ENCODE assay signal across 8 cellular contexts in genomic region chr1:45583666-45584350, GRCh38. TPM values are rescaled to one million over a fixed set of nuclear protein-coding genes. Genes with fewer than 3 reads are reported as not detected.
DNase-seq lines count a peak whose midpoint lies in the region; ATAC-seq and TF ChIP-seq lines count a peak whose summit lies in the region.

TSS of gene NASP (plus strand) at chr1:45584041. CDS start at chr1:45584147, 106 bp downstream.

- no peaks in the 10 kb centered on the region for H3K9me3 Mint-ChIP-seq in IgD-negative memory B cell

- intact Hi-C loops in OCI-LY7 (cut with micrococcal nuclease; ENCODE audit: unreplicated experiment) = loop anchor here (1.0 to 5.0 kb wide), 4 partner anchors 63 to 258 kb away; partner anchors contain the start of genes MUTYH, PRDX1 and TOE1

- H3K79me2 ChIP-seq in OCI-LY7 (ENCODE audit: insufficient read depth, low read depth, low read length) = peaks cover 50% of the 10 kb centered on the region

- H3K9me3 ChIP-seq in OCI-LY7 (ENCODE audit: low read length) = no peaks in the 10 kb centered on the region
- H3K9me3 ChIP-seq in mucosa of rectum (ENCODE audit: control insufficient read depth in 2 of 2, low read length in 2 of 2) = no peaks in the 10 kb centered on the region

- H3K36me3 Mint-ChIP-seq in IgD-negative memory B cell = peaks cover 3% of the 10 kb centered on the region

- peak within 1 kb of the TSS; percentile 97 for H3K4me2 ChIP-seq in OCI-LY7 (ENCODE audit: low read length)

- CTCF ChIA-PET in OCI-LY7 (lab: Charles Lee; ENCODE audit: unreplicated experiment) = interaction anchor here (2.1 kb wide), 1 partner anchor 33 kb away, joined by 4 read pairs; the partner anchor contains the start of gene AKR1A1

- BruUV-seq in OCI-LY7 (replicated peaks; lab: Mats Ljungman, UMichigan) = TSS peak; percentile 77

- peak within 1 kb of the TSS; percentile 83 for H3K27ac ChIP-seq in OCI-LY7 (ENCODE audit: low read depth, low read length, poor library complexity, severe bottlenecking)
- H3K27ac ChIP-seq in epithelial cell of prostate = peak within 1 kb of the TSS; percentile 69
- peak within 1 kb of the TSS; percentile 94 to 98 for H3K27ac ChIP-seq in mucosa of rectum (ENCODE audit: low read depth in 2 of 2, low read length in 2 of 2)

- POLR2A ChIA-PET in OCI-LY7 (lab: Charles Lee) = interaction anchor here (0.5 to 2.7 kb wide), 14 partner anchors 9 to 775 kb away, joined by 3 to 9 read pairs (median 4); partner anchors contain the start of genes AKR1A1, MMACHC, MUTYH and TESK2

- H3K9me2 ChIP-seq in OCI-LY7 (ENCODE audit: insufficient read depth, low read length) = no peaks in the 10 kb centered on the region

- no peak for TF ChIP-seq CTCF in OCI-LY7 (conservative IDR thresholded peaks at IDR 0.05; ENCODE audit: low read length)

- peaks cover 26% of the 10 kb centered on the region for H4K20me1 ChIP-seq in OCI-LY7 (ENCODE audit: insufficient read depth, low read length)

- H3K36me3 ChIP-seq in OCI-LY7 (ENCODE audit: insufficient read depth, low read length) (peaks cover 41% of the 10 kb centered on the region), mucosa of rectum (ENCODE audit: control insufficient read depth in 2 of 2, insufficient read depth in 2 of 2, low read length in 2 of 2) (no peaks in the 10 kb centered on the region)

- peaks cover 21 to 37% (median 26%) of the 10 kb centered on the region in 3 donors for H3K4me1 Mint-ChIP-seq in IgD-negative memory B cell

- DNase-seq in DMS53 (lab: John Stamatoyannopoulos, UW) = peak; percentile 92
- DNase-seq in OCI-LY7 (ENCODE audit: low spot score) = peak; percentile 87
- peak; percentile 95 for DNase-seq in activated T-cell treated with anti-CD3 and anti-CD28 coated beads for 4 hours
- no peak for DNase-seq in epithelial cell of prostate (ENCODE audit: low read depth, low spot score)
- peak; percentile 81 to 93 for DNase-seq in stimulated activated CD8-positive, alpha-beta memory T cell treated with anti-CD3 and anti-CD28 coated beads, Interleukin-4, amount 100 ng/mL, for 4 hours (ENCODE audit: low read depth in 2 of 2, low spot score in 1 of 2)

- H3K4me3 ChIP-seq in OCI-LY7 (ENCODE audit: low read depth, low read length, poor library complexity, severe bottlenecking) (peak within 1 kb of the TSS; percentile 99), mucosa of rectum (ENCODE audit: low read length in 2 of 2) (peak within 1 kb of the TSS; percentile 97 to 99)

- peak; percentile 41 for ATAC-seq in GM21529 (IDR thresholded peaks at IDR 0.05; ENCODE audit: unreplicated experiment)

- peaks cover 50% of the 10 kb centered on the region for H3K4me1 ChIP-seq in OCI-LY7 (ENCODE audit: insufficient read depth, low read length, poor library complexity, severe bottlenecking)
- H3K4me1 ChIP-seq in mucosa of rectum (ENCODE audit: control insufficient read depth in 2 of 2, insufficient read depth in 2 of 2, low read length in 2 of 2) = peaks cover 20% of the 10 kb centered on the region in 2 donors

- H3K27me3 ChIP-seq in mucosa of rectum (ENCODE audit: control insufficient read depth in 2 of 2, insufficient read depth in 2 of 2, low read length in 2 of 2) = no peaks in the 10 kb centered on the region

- H3K27ac Mint-ChIP-seq in IgD-negative memory B cell = peak within 1 kb of the TSS; percentile 94 to 98 (median 97)

- H3K4me3 Mint-ChIP-seq in IgD-negative memory B cell = peak within 1 kb of the TSS; percentile 97 to 100 (median 99)

- H3K27me3 Mint-ChIP-seq in IgD-negative memory B cell = no peaks in the 10 kb centered on the region

- H3K9ac ChIP-seq in mucosa of rectum (ENCODE audit: low read depth in 1 of 2, low read length in 2 of 2) = peak within 1 kb of the TSS; percentile 86 to 94

- peak within 1 kb of the TSS; percentile 88; the same call in 1 of the 2 replicates for H2AFZ ChIP-seq in OCI-LY7 (ENCODE audit: low read length)

RNA-seq across cellular contexts. Expression of gene NASP, which starts in this region (rescaled TPM):
- polyA plus RNA-seq in IgD-negative memory B cell = 116 TPM
- 210 and 267 TPM in 2 replicates for total RNA-seq in OCI-LY7 (2014; rRNA removed; shearing (Covaris generic))
- total RNA-seq in OCI-LY7 (2022) = 373 and 394 TPM in 2 replicates
